Comparison of ENCODE assay signal across 2 cellular contexts in the genomic region with DNA sequence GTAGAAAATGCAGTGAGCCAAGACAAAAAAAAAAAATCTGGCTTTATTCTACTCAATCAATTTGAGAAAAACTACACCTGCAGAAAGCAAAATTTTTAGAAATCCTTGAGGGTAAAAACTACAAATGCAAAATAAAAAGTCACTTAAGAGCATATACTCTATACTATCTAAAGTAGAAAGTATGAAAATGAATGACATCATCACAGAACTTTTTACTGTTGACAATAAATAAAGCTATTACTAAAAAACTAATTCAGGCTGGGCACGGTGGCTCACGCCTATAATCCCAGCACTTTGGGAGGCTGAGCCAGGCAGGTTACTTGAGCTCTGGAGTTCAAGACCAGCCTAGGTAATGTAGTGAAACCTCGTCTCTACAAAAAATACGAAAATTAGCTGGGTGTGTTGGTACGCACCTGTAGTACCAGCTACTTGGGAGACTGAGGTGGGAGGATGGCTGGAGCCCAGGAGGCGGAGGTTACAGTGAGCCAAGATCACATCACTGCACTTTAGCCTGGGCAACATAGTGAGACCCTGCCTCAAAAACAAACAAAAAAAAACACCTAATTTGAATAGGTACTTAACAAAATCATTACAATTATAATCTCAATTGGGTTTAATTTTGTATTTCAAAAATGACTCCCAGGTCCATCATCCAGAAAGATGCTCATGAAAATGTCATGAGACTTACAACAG.
TF ChIP-seq lines count a peak whose summit lies in the region.

No MANE protein-coding gene starts in this region.

TF ChIP-seq in HEK293, 187 proteins besides CTCF, POLR2A, EP300 and RAD21:
- no peak for TF ChIP-seq ZNF626 (tag by site-specific recombination; IDR thresholded peaks at IDR 0.05)
- TF ChIP-seq ZXDB (tag by site-specific recombination; IDR thresholded peaks at IDR 0.05), result no peak
- TF ChIP-seq ZNF792 (tag by site-specific recombination; IDR thresholded peaks at IDR 0.05), result no peak
- no peak for TF ChIP-seq ZNF624 (tag by site-specific recombination; IDR thresholded peaks at IDR 0.05)
- TF ChIP-seq, protein P1, sequence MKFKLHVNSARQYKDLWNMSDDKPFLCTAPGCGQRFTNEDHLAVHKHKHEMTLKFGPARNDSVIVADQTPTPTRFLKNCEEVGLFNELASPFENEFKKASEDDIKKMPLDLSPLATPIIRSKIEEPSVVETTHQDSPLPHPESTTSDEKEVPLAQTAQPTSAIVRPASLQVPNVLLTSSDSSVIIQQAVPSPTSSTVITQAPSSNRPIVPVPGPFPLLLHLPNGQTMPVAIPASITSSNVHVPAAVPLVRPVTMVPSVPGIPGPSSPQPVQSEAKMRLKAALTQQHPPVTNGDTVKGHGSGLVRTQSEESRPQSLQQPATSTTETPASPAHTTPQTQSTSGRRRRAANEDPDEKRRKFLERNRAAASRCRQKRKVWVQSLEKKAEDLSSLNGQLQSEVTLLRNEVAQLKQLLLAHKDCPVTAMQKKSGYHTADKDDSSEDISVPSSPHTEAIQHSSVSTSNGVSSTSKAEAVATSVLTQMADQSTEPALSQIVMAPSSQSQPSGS (tag by site-specific recombination; IDR thresholded peaks at IDR 0.05; ENCODE audit: low read depth), result peak; percentile 66; the same call in 1 of the 2 replicates
- TF ChIP-seq, protein P2, sequence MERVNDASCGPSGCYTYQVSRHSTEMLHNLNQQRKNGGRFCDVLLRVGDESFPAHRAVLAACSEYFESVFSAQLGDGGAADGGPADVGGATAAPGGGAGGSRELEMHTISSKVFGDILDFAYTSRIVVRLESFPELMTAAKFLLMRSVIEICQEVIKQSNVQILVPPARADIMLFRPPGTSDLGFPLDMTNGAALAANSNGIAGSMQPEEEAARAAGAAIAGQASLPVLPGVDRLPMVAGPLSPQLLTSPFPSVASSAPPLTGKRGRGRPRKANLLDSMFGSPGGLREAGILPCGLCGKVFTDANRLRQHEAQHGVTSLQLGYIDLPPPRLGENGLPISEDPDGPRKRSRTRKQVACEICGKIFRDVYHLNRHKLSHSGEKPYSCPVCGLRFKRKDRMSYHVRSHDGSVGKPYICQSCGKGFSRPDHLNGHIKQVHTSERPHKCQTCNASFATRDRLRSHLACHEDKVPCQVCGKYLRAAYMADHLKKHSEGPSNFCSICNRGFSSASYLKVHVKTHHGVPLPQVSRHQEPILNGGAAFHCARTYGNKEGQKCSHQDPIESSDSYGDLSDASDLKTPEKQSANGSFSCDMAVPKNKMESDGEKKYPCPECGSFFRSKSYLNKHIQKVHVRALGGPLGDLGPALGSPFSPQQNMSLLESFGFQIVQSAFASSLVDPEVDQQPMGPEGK (tag by site-specific recombination; IDR thresholded peaks at IDR 0.05), result no peak
- no peak for TF ChIP-seq ZNF544 (tag by site-specific recombination; IDR thresholded peaks at IDR 0.05)
- no peak for TF ChIP-seq ZBTB8A (tag by site-specific recombination; IDR thresholded peaks at IDR 0.05)
- TF ChIP-seq ZNF654 (tag by site-specific recombination; IDR thresholded peaks at IDR 0.05; ENCODE audit: low read depth), result no peak
- TF ChIP-seq, protein P3, sequence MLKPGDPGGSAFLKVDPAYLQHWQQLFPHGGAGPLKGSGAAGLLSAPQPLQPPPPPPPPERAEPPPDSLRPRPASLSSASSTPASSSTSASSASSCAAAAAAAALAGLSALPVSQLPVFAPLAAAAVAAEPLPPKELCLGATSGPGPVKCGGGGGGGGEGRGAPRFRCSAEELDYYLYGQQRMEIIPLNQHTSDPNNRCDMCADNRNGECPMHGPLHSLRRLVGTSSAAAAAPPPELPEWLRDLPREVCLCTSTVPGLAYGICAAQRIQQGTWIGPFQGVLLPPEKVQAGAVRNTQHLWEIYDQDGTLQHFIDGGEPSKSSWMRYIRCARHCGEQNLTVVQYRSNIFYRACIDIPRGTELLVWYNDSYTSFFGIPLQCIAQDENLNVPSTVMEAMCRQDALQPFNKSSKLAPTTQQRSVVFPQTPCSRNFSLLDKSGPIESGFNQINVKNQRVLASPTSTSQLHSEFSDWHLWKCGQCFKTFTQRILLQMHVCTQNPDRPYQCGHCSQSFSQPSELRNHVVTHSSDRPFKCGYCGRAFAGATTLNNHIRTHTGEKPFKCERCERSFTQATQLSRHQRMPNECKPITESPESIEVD (tag by site-specific recombination; IDR thresholded peaks at IDR 0.05), result peak; percentile 28; the same call in 1 of the 2 replicates
- TF ChIP-seq ZNF404 (tag by site-specific recombination; IDR thresholded peaks at IDR 0.05), result no peak
- TF ChIP-seq ZEB2 (tag by site-specific recombination; IDR thresholded peaks at IDR 0.05), result no peak

TF ChIP-seq in GM12878, 131 proteins besides CTCF, POLR2A, EP300 and RAD21:
- TF ChIP-seq MTA2 (IDR thresholded peaks at IDR 0.05; ENCODE audit: low read depth), result no peak
- TF ChIP-seq ATF7 (IDR thresholded peaks at IDR 0.05; ENCODE audit: low read depth), result peak; percentile 56; the same call in 1 of the 2 replicates
